ENCODE assay signal across 19 cellular contexts in the genomic region with DNA sequence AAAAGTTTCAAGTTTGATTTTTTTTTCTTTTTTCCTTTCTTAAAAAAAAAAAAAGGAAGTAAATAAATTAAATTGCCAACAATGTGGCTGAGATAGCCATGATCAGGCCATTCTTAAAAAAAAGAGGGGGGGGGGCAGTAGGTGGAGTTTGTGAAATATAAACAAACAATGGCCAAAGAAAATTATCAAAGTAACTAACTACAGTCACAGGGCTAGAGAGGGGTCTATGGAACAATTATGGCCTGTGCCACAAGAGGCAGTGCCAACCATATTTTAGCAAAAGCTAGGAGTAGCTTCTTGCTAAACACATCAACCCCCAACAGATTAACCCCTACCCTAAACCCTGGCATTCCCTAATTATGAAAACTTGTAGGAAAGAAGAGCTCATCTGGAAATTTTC. TPM values are rescaled to one million over a fixed set of nuclear protein-coding genes. Genes with fewer than 3 reads are reported as not detected.
DNase-seq lines count a peak whose midpoint lies in the region; ATAC-seq, FAIRE-seq and TF ChIP-seq lines count a peak whose summit lies in the region.
"Had no signal": no experiment of that assay in that cellular context is flagged by ENCODE, and none has a peak within 500 bp of the region (broad histone marks: within the 10 kb centered on the region; RNA-seq: fewer than 3 reads in every experiment).

No MANE protein-coding gene starts in this region.

- peak; percentile 35 for ATAC-seq in HepG2
- no peak for ATAC-seq in right lobe of liver

- DNase-seq in HepG2 (ENCODE audit: low spot score) (no peak), right lobe of liver (no peak), OCI-LY7 (ENCODE audit: low spot score) (peak; percentile 56), endothelial cell (ENCODE audit: low spot score) (no peak), Peyer's patch (no peak)
- DNase-seq in activated naive CD4-positive, alpha-beta T cell treated with anti-CD3 and anti-CD28 coated beads for 36 hours: no peak
- DNase-seq in stimulated activated CD4-positive, alpha-beta T cell treated with anti-CD3 and anti-CD28 coated beads, Interleukin-2, amount 100 ng/mL, for 24 hours: no peak
- no peak for DNase-seq in activated CD4-positive, alpha-beta T cell treated with anti-CD3 and anti-CD28 coated beads for 4 hours
- DNase-seq: activated CD4-positive, CD25-positive, alpha-beta regulatory T cell; activated naive CD8-positive, alpha-beta T cell treated with anti-CD3 and anti-CD28 coated beads for 36 hours; DMS79 treated with DMSO at 0.1 percent for 48 hours; head of caudate nucleus; kidney glomerular epithelial cell; mucosa of descending colon; NCI-H2171; ovary had no signal

- H3K4me1 ChIP-seq in HepG2 (ENCODE audit: insufficient read depth, low read length) (no peaks in the 10 kb centered on the region), right lobe of liver (peaks cover 0 to 7% (median 0%) of the 10 kb centered on the region in 4 donors), OCI-LY7 (ENCODE audit: insufficient read depth, low read length, poor library complexity, severe bottlenecking) (peaks cover 42% of the 10 kb centered on the region), Peyer's patch (peaks cover 0 to 6% (median 0%) of the 10 kb centered on the region in 4 donors)

- H3K79me2 ChIP-seq in HepG2 (ENCODE audit: insufficient read depth, low read length): no peaks in the 10 kb centered on the region
- no peaks in the 10 kb centered on the region for H3K79me2 ChIP-seq in OCI-LY7 (ENCODE audit: insufficient read depth, low read depth, low read length)

- no peak overlapping the region for H3K9ac ChIP-seq in HepG2 (ENCODE audit: insufficient read depth, low read depth, low read length)

- intact Hi-C loops in HepG2 (cut with micrococcal nuclease; ENCODE audit: unreplicated experiment): no loop called here
- intact Hi-C loops in right lobe of liver (cut with DNase I): no loop called here
- intact Hi-C loops in OCI-LY7 (cut with micrococcal nuclease; ENCODE audit: unreplicated experiment): no loop called here
- intact Hi-C loops in activated naive CD4-positive, alpha-beta T cell treated with anti-CD3 and anti-CD28 coated beads for 36 hours (cut with micrococcal nuclease): no loop called here

- H2AFZ ChIP-seq in HepG2 (ENCODE audit: low read length) (no peak overlapping the region), OCI-LY7 (ENCODE audit: low read length) (no peak overlapping the region)

- H3K4me1 Mint-ChIP-seq in endothelial cell (ENCODE audit: unreplicated experiment): peaks cover 8% of the 10 kb centered on the region
- peaks cover 2% of the 10 kb centered on the region for H3K4me1 Mint-ChIP-seq in activated naive CD4-positive, alpha-beta T cell treated with anti-CD3 and anti-CD28 coated beads for 36 hours (ENCODE audit: low read depth)
- H3K4me1 Mint-ChIP-seq: activated naive CD8-positive, alpha-beta T cell treated with anti-CD3 and anti-CD28 coated beads for 36 hours had no signal

- no peak overlapping the region for H3K4me3 ChIP-seq in HepG2 (replicated peaks in 1 of 3; ENCODE audit: insufficient read depth in 1 of 3, low read depth in 2 of 3, low read length in 3 of 3)
- H3K4me3 ChIP-seq in right lobe of liver: no peak overlapping the region
- no peak overlapping the region for H3K4me3 ChIP-seq in OCI-LY7 (ENCODE audit: low read depth, low read length, poor library complexity, severe bottlenecking)
- no peak overlapping the region for H3K4me3 ChIP-seq in Peyer's patch
- H3K4me3 ChIP-seq: mucosa of descending colon, ovary, skin epidermis had no signal

- no peak for TF ChIP-seq RAD21 in HepG2 (CRISPR knock-in tag; IDR thresholded peaks at IDR 0.05)

- no peak overlapping the region for H3K4me2 ChIP-seq in HepG2 (ENCODE audit: low read depth, low read length)
- H3K4me2 ChIP-seq in OCI-LY7 (ENCODE audit: low read length): no peak overlapping the region

- POLR2A ChIA-PET in HepG2 (lab: Yijun Ruan, JAX): interaction anchor here (1.1 to 3.6 kb wide), 5 partner anchors 16 to 155 kb away, joined by 3 to 34 read pairs (median 5); partner anchors contain the start of genes COQ10A, RNF41 and STAT2
- POLR2A ChIA-PET in OCI-LY7 (lab: Charles Lee): interaction anchor here (0.5 to 6.1 kb wide), 9 partner anchors 9 to 324 kb away, joined by 3 to 85 read pairs (median 3); partner anchors contain the start of genes IL23A, RNF41 and ZC3H10

- H3K27me3 ChIP-seq in HepG2 (ENCODE audit: control insufficient read depth in 1 of 2, insufficient read depth in 2 of 2, low read length in 2 of 2): no peaks in the 10 kb centered on the region
- H3K27me3 ChIP-seq in right lobe of liver: no peaks in the 10 kb centered on the region
- no peaks in the 10 kb centered on the region for H3K27me3 ChIP-seq in Peyer's patch
- H3K27me3 ChIP-seq: ovary had no signal

- FAIRE-seq in HepG2 (lab: Jason Lieb, UNC): no peak
- FAIRE-seq: GM12891 had no signal

- CTCF ChIA-PET in HepG2 (lab: Yijun Ruan, JAX; ENCODE audit: low intra/inter-chr PET ratio, low total read pairs) (interaction anchor here (0.7 kb wide), 1 partner anchor 19 kb away, joined by 4 read pairs; the partner anchor contains the start of gene NABP2), OCI-LY7 (lab: Charles Lee; ENCODE audit: unreplicated experiment) (interaction anchor here (4.4 kb wide), 1 partner anchor 16 kb away, joined by 35 read pairs; the partner anchor contains the start of gene RNF41)
- CTCF ChIA-PET in activated naive CD4-positive, alpha-beta T cell treated with anti-CD3 and anti-CD28 coated beads for 36 hours (lab: Charles Lee): interaction anchor here (1.1 to 5.2 kb wide), 9 partner anchors 9 to 259 kb away, joined by 3 to 40 read pairs (median 8); partner anchors contain the start of genes RNF41 and SMARCC2

- H3K27ac ChIP-seq in HepG2 (ENCODE audit: extremely low read length, insufficient read depth, low read length): no peak overlapping the region
- H3K27ac ChIP-seq in right lobe of liver: no peak overlapping the region
- no peak overlapping the region for H3K27ac ChIP-seq in OCI-LY7 (ENCODE audit: low read depth, low read length, poor library complexity, severe bottlenecking)
- H3K27ac ChIP-seq in Peyer's patch: no peak overlapping the region
- H3K27ac ChIP-seq: ovary had no signal

- no peaks in the 10 kb centered on the region for H3K9me2 ChIP-seq in OCI-LY7 (ENCODE audit: insufficient read depth, low read length)

- TF ChIP-seq EP300 in HepG2 (IDR thresholded peaks at IDR 0.05; ENCODE audit: low read depth in 2 of 2, low read length in 2 of 2) (no peak), HepG2 (CRISPR knock-in tag; IDR thresholded peaks at IDR 0.05; ENCODE audit: borderline replicate concordance) (no peak)

- H3K27me3 Mint-ChIP-seq in endothelial cell (ENCODE audit: unreplicated experiment): peaks cover 2% of the 10 kb centered on the region
- H3K27me3 Mint-ChIP-seq in activated naive CD4-positive, alpha-beta T cell treated with anti-CD3 and anti-CD28 coated beads for 36 hours (ENCODE audit: low read depth): no peaks in the 10 kb centered on the region
- H3K27me3 Mint-ChIP-seq: activated naive CD8-positive, alpha-beta T cell treated with anti-CD3 and anti-CD28 coated beads for 36 hours; stimulated activated naive CD8-positive, alpha-beta T cell treated with anti-CD3 and anti-CD28 coated beads, Interleukin-15, Interleukin-2, amounts not matched to agents 100 ng/mL and 50 ng/mL, for 24 hours had no signal

- H3K36me3 ChIP-seq in HepG2 (replicated peaks in 1 of 2; ENCODE audit: control insufficient read depth in 1 of 2, insufficient read depth in 2 of 2, low read length in 2 of 2) (peaks cover 22 to 46% of the 10 kb centered on the region in 2 experiments), right lobe of liver (peaks cover 5 to 44% (median 26%) of the 10 kb centered on the region in 4 donors), OCI-LY7 (ENCODE audit: insufficient read depth, low read length) (peaks cover 56% of the 10 kb centered on the region), Peyer's patch (peaks cover 3 to 61% (median 5%) of the 10 kb centered on the region in 3 donors)

- H3K27ac Mint-ChIP-seq in endothelial cell (ENCODE audit: unreplicated experiment): peak overlapping the region; percentile 36
- no peak overlapping the region for H3K27ac Mint-ChIP-seq in activated naive CD4-positive, alpha-beta T cell treated with anti-CD3 and anti-CD28 coated beads for 36 hours
- H3K27ac Mint-ChIP-seq: activated naive CD8-positive, alpha-beta T cell treated with anti-CD3 and anti-CD28 coated beads for 36 hours; stimulated activated naive CD8-positive, alpha-beta T cell treated with anti-CD3 and anti-CD28 coated beads, Interleukin-15, Interleukin-2, amounts not matched to agents 100 ng/mL and 50 ng/mL, for 24 hours had no signal

- TF ChIP-seq CTCF in HepG2 (CRISPR knock-in tag; IDR thresholded peaks at IDR 0.05): no peak
- no peak for TF ChIP-seq CTCF in right lobe of liver (IDR thresholded peaks at IDR 0.05)
- TF ChIP-seq CTCF in OCI-LY7 (conservative IDR thresholded peaks at IDR 0.05; ENCODE audit: low read length): peak; percentile 68
- TF ChIP-seq CTCF in endothelial cell (IDR thresholded peaks at IDR 0.05; ENCODE audit: unreplicated experiment): no peak
- TF ChIP-seq CTCF in Peyer's patch (IDR thresholded peaks at IDR 0.05): no peak

- in situ Hi-C loops in HepG2 (cut with HindIII; ENCODE audit: extremely low pct_ligation_motif_present, low pct_unique_long_range_greater_than_20kb): no loop called here

- H3K4me3 Mint-ChIP-seq in endothelial cell (ENCODE audit: unreplicated experiment): no peak overlapping the region
- no peak overlapping the region for H3K4me3 Mint-ChIP-seq in activated naive CD4-positive, alpha-beta T cell treated with anti-CD3 and anti-CD28 coated beads for 36 hours
- H3K4me3 Mint-ChIP-seq: activated naive CD8-positive, alpha-beta T cell treated with anti-CD3 and anti-CD28 coated beads for 36 hours; stimulated activated naive CD8-positive, alpha-beta T cell treated with anti-CD3 and anti-CD28 coated beads, Interleukin-15, Interleukin-2, amounts not matched to agents 100 ng/mL and 50 ng/mL, for 24 hours had no signal

- H3K9me3 Mint-ChIP-seq in endothelial cell (ENCODE audit: unreplicated experiment): no peaks in the 10 kb centered on the region
- no peaks in the 10 kb centered on the region for H3K9me3 Mint-ChIP-seq in activated naive CD4-positive, alpha-beta T cell treated with anti-CD3 and anti-CD28 coated beads for 36 hours
- H3K9me3 Mint-ChIP-seq: activated naive CD8-positive, alpha-beta T cell treated with anti-CD3 and anti-CD28 coated beads for 36 hours; stimulated activated naive CD8-positive, alpha-beta T cell treated with anti-CD3 and anti-CD28 coated beads, Interleukin-15, Interleukin-2, amounts not matched to agents 100 ng/mL and 50 ng/mL, for 24 hours had no signal

- H4K20me1 ChIP-seq in HepG2 (ENCODE audit: insufficient read depth, low read length) (no peaks in the 10 kb centered on the region), OCI-LY7 (ENCODE audit: insufficient read depth, low read length) (no peaks in the 10 kb centered on the region)

- peaks cover 43% of the 10 kb centered on the region for H3K36me3 Mint-ChIP-seq in endothelial cell (ENCODE audit: low read depth, unreplicated experiment)
- H3K36me3 Mint-ChIP-seq in activated naive CD4-positive, alpha-beta T cell treated with anti-CD3 and anti-CD28 coated beads for 36 hours (ENCODE audit: low read depth): peaks cover 15% of the 10 kb centered on the region

- no peak for TF ChIP-seq POLR2A in HepG2 (IDR thresholded peaks at IDR 0.05; ENCODE audit: insufficient read depth in 1 of 2, low read depth in 2 of 2, low read length in 2 of 2)
- no peak for TF ChIP-seq POLR2A in right lobe of liver (IDR thresholded peaks at IDR 0.05)
- TF ChIP-seq POLR2A in Peyer's patch (IDR thresholded peaks at IDR 0.05): no peak

- BruUV-seq in HepG2 (replicated peaks; lab: Mats Ljungman, UMichigan) (no TSS peak), OCI-LY7 (replicated peaks; lab: Mats Ljungman, UMichigan) (no TSS peak)

- H3K9me3 ChIP-seq in HepG2 (ENCODE audit: low read length) (no peaks in the 10 kb centered on the region), right lobe of liver (no peaks in the 10 kb centered on the region), OCI-LY7 (ENCODE audit: low read length) (no peaks in the 10 kb centered on the region), Peyer's patch (no peaks in the 10 kb centered on the region)
- H3K9me3 ChIP-seq: mucosa of descending colon, ovary had no signal

RNA-seq across cellular contexts. Expression of gene SMARCC2, which starts 16.2 kb away (rescaled TPM):
- total RNA-seq in HepG2 (2016; rRNA removed; fragmentation: Illumina TruSeq; extraction: Trizol) (13.1 and 21.3 TPM in 2 replicates), right lobe of liver (10 to 100 TPM; 17.9 to 40.8 (median 25.7) TPM), OCI-LY7 (2022) (137 and 162 TPM in 2 replicates), endothelial cell (ENCODE audit: unreplicated experiment) (105 TPM), Peyer's patch (100 to 1,000 TPM in 3 of 4 donors, 10 to 100 TPM in 1; 85.6 to 299 (median 139) TPM)
- total RNA-seq in HepG2 (2016; cell fraction: cytosol; rRNA removed; fragmentation: Illumina TruSeq; extraction: Trizol; ENCODE audit: low read depth): 7.8 and 8.7 TPM in 2 replicates
- 13.2 and 20.4 TPM in 2 replicates for total RNA-seq in HepG2 (2016; cell fraction: insoluble cytoplasmic fraction; rRNA removed; fragmentation: Illumina TruSeq; extraction: Trizol)
- 6.4 and 7.1 TPM in 2 replicates for total RNA-seq in HepG2 (2016; cell fraction: membrane; rRNA removed; fragmentation: Illumina TruSeq; extraction: Trizol)
- total RNA-seq in HepG2 (2016; cell fraction: nucleus; rRNA removed; fragmentation: Illumina TruSeq; extraction: Trizol): 34.5 and 38.1 TPM in 2 replicates
- polyA plus RNA-seq in HepG2 (2011; rRNA removed): 21.0 and 24.1 TPM in 2 replicates
- 6.4 and 7.0 TPM in 2 replicates for polyA plus RNA-seq in HepG2 (2011; cell fraction: cytosol; rRNA removed)
- 89.5 and 95.6 TPM in 2 replicates for polyA plus RNA-seq in HepG2 (2011; cell fraction: nucleus; rRNA removed)
- 18.5 and 25.0 TPM in 2 replicates for polyA plus RNA-seq in HepG2 (2012)
- polyA plus RNA-seq in HepG2 (2016; cell fraction: cytosol; fragmentation: Illumina TruSeq; extraction: Trizol; ENCODE audit: low read depth): 1.0 and 1.5 TPM in 2 replicates
- polyA plus RNA-seq in HepG2 (2016; cell fraction: insoluble cytoplasmic fraction; fragmentation: Illumina TruSeq; extraction: Trizol; ENCODE audit: low read depth): 11.3 and 14.8 TPM in 2 replicates
- polyA plus RNA-seq in HepG2 (2016; cell fraction: membrane; fragmentation: Illumina TruSeq; extraction: Trizol; ENCODE audit: low read depth): 3.5 and 3.7 TPM in 2 replicates
- 65.5 and 70.0 TPM in 2 replicates for polyA plus RNA-seq in HepG2 (2016; cell fraction: nucleus; fragmentation: Illumina TruSeq; extraction: Trizol; ENCODE audit: insufficient read depth, low read depth)
- 32.0 and 82.6 TPM in 2 replicates for polyA minus RNA-seq in HepG2 (2011; rRNA and poly(A)+ RNA removed; ENCODE audit: low replicate concordance)
- polyA minus RNA-seq in HepG2 (2011; cell fraction: cytosol; rRNA and poly(A)+ RNA removed): 17.5 and 19.3 TPM in 2 replicates
- polyA minus RNA-seq in HepG2 (2011; cell fraction: nucleus; rRNA and poly(A)+ RNA removed): 62.1 and 93.5 TPM in 2 replicates
- 59.7 and 68.3 TPM in 2 replicates for total RNA-seq in OCI-LY7 (2014; rRNA removed; shearing (Covaris generic))
- 10 to 100 TPM; 75.8 to 79.0 TPM for total RNA-seq in activated naive CD4-positive, alpha-beta T cell treated with anti-CD3 and anti-CD28 coated beads for 36 hours

RNA-seq across cellular contexts. Expression of gene RNF41, which starts 16.3 kb away (rescaled TPM):
- total RNA-seq in HepG2 (2016; rRNA removed; fragmentation: Illumina TruSeq; extraction: Trizol) (27.1 and 32.9 TPM in 2 replicates), right lobe of liver (10 to 100 TPM; 10.6 to 23.0 (median 12.3) TPM), OCI-LY7 (2022) (43.7 and 45.6 TPM in 2 replicates), endothelial cell (ENCODE audit: unreplicated experiment) (55.5 TPM), Peyer's patch (10 to 100 TPM; 23.8 to 52.0 (median 37.6) TPM)
- 13.2 and 13.9 TPM in 2 replicates for total RNA-seq in HepG2 (2016; cell fraction: cytosol; rRNA removed; fragmentation: Illumina TruSeq; extraction: Trizol; ENCODE audit: low read depth)
- total RNA-seq in HepG2 (2016; cell fraction: insoluble cytoplasmic fraction; rRNA removed; fragmentation: Illumina TruSeq; extraction: Trizol): 26.4 and 30.9 TPM in 2 replicates
- total RNA-seq in HepG2 (2016; cell fraction: membrane; rRNA removed; fragmentation: Illumina TruSeq; extraction: Trizol): 32.7 and 39.6 TPM in 2 replicates
- 18.2 and 18.7 TPM in 2 replicates for total RNA-seq in HepG2 (2016; cell fraction: nucleus; rRNA removed; fragmentation: Illumina TruSeq; extraction: Trizol)
- 39.4 and 46.7 TPM in 2 replicates for polyA plus RNA-seq in HepG2 (2011; rRNA removed)
- 37.2 and 48.5 TPM in 2 replicates for polyA plus RNA-seq in HepG2 (2011; cell fraction: cytosol; rRNA removed)
- polyA plus RNA-seq in HepG2 (2011; cell fraction: nucleus; rRNA removed): 33.0 and 35.2 TPM in 2 replicates
- polyA plus RNA-seq in HepG2 (2012): 16.6 and 19.8 TPM in 2 replicates
- 9.3 and 14.8 TPM in 2 replicates for polyA plus RNA-seq in HepG2 (2016; cell fraction: cytosol; fragmentation: Illumina TruSeq; extraction: Trizol; ENCODE audit: low read depth)
- polyA plus RNA-seq in HepG2 (2016; cell fraction: insoluble cytoplasmic fraction; fragmentation: Illumina TruSeq; extraction: Trizol; ENCODE audit: low read depth): 23.1 and 24.0 TPM in 2 replicates
- polyA plus RNA-seq in HepG2 (2016; cell fraction: membrane; fragmentation: Illumina TruSeq; extraction: Trizol; ENCODE audit: low read depth): 22.3 and 25.8 TPM in 2 replicates
- 17.4 and 20.5 TPM in 2 replicates for polyA plus RNA-seq in HepG2 (2016; cell fraction: nucleus; fragmentation: Illumina TruSeq; extraction: Trizol; ENCODE audit: insufficient read depth, low read depth)
- polyA minus RNA-seq in HepG2 (2011; rRNA and poly(A)+ RNA removed; ENCODE audit: low replicate concordance): 241 and 278 TPM in 2 replicates
- polyA minus RNA-seq in HepG2 (2011; cell fraction: cytosol; rRNA and poly(A)+ RNA removed): 36.8 and 40.2 TPM in 2 replicates
- polyA minus RNA-seq in HepG2 (2011; cell fraction: nucleus; rRNA and poly(A)+ RNA removed): 33.3 and 39.0 TPM in 2 replicates
- 63.8 and 76.1 TPM in 2 replicates for total RNA-seq in OCI-LY7 (2014; rRNA removed; shearing (Covaris generic))
- 10 to 100 TPM; 26.0 TPM for total RNA-seq in activated naive CD4-positive, alpha-beta T cell treated with anti-CD3 and anti-CD28 coated beads for 36 hours

RNA-seq across cellular contexts. Expression of gene NABP2, which starts 18.7 kb away (rescaled TPM):
- total RNA-seq in HepG2 (2016; rRNA removed; fragmentation: Illumina TruSeq; extraction: Trizol): 31.2 and 33.2 TPM in 2 replicates
- total RNA-seq in HepG2 (2016; cell fraction: cytosol; rRNA removed; fragmentation: Illumina TruSeq; extraction: Trizol; ENCODE audit: low read depth): 85.1 and 99.3 TPM in 2 replicates
- total RNA-seq in HepG2 (2016; cell fraction: insoluble cytoplasmic fraction; rRNA removed; fragmentation: Illumina TruSeq; extraction: Trizol): 29.7 and 31.9 TPM in 2 replicates
- 92.8 and 102 TPM in 2 replicates for total RNA-seq in HepG2 (2016; cell fraction: membrane; rRNA removed; fragmentation: Illumina TruSeq; extraction: Trizol)
- total RNA-seq in HepG2 (2016; cell fraction: nucleus; rRNA removed; fragmentation: Illumina TruSeq; extraction: Trizol): 8.5 and 12.0 TPM in 2 replicates
- polyA plus RNA-seq in HepG2 (2011; rRNA removed): 27.9 and 35.5 TPM in 2 replicates
- 32.7 and 35.7 TPM in 2 replicates for polyA plus RNA-seq in HepG2 (2011; cell fraction: cytosol; rRNA removed)
- polyA plus RNA-seq in HepG2 (2011; cell fraction: nucleus; rRNA removed): 6.2 and 9.4 TPM in 2 replicates
- 17.5 and 19.8 TPM in 2 replicates for polyA plus RNA-seq in HepG2 (2012)
- 123 and 144 TPM in 2 replicates for polyA plus RNA-seq in HepG2 (2016; cell fraction: cytosol; fragmentation: Illumina TruSeq; extraction: Trizol; ENCODE audit: low read depth)
- 34.0 and 41.8 TPM in 2 replicates for polyA plus RNA-seq in HepG2 (2016; cell fraction: insoluble cytoplasmic fraction; fragmentation: Illumina TruSeq; extraction: Trizol; ENCODE audit: low read depth)
- polyA plus RNA-seq in HepG2 (2016; cell fraction: membrane; fragmentation: Illumina TruSeq; extraction: Trizol; ENCODE audit: low read depth): 103 and 111 TPM in 2 replicates
- 23.6 and 24.1 TPM in 2 replicates for polyA plus RNA-seq in HepG2 (2016; cell fraction: nucleus; fragmentation: Illumina TruSeq; extraction: Trizol; ENCODE audit: insufficient read depth, low read depth)
- 19.6 and 64.2 TPM in 2 replicates for polyA minus RNA-seq in HepG2 (2011; rRNA and poly(A)+ RNA removed; ENCODE audit: low replicate concordance)
- 9.3 TPM in 2 replicates for polyA minus RNA-seq in HepG2 (2011; cell fraction: cytosol; rRNA and poly(A)+ RNA removed)
- polyA minus RNA-seq in HepG2 (2011; cell fraction: nucleus; rRNA and poly(A)+ RNA removed): 2.7 and 3.7 TPM in 2 replicates
- total RNA-seq in right lobe of liver: 10 to 100 TPM; 10.3 to 24.3 (median 14.8) TPM
- total RNA-seq in OCI-LY7 (2014; rRNA removed; shearing (Covaris generic)): 37.5 and 46.0 TPM in 2 replicates
- 54.1 and 61.1 TPM in 2 replicates for total RNA-seq in OCI-LY7 (2022)
- 19.8 TPM for total RNA-seq in endothelial cell (ENCODE audit: unreplicated experiment)
- total RNA-seq in Peyer's patch: 10 to 100 TPM; 15.3 to 25.3 (median 23.5) TPM
- total RNA-seq in activated naive CD4-positive, alpha-beta T cell treated with anti-CD3 and anti-CD28 coated beads for 36 hours: 10 to 100 TPM; 57.4 to 59.0 TPM

RNA-seq across cellular contexts. Expression of gene SLC39A5, which starts 24.4 kb away (rescaled TPM):
- 39.7 and 101 TPM in 2 replicates for total RNA-seq in HepG2 (2016; rRNA removed; fragmentation: Illumina TruSeq; extraction: Trizol)
- 32.8 and 38.8 TPM in 2 replicates for total RNA-seq in HepG2 (2016; cell fraction: cytosol; rRNA removed; fragmentation: Illumina TruSeq; extraction: Trizol; ENCODE audit: low read depth)
- 36.4 and 95.0 TPM in 2 replicates for total RNA-seq in HepG2 (2016; cell fraction: insoluble cytoplasmic fraction; rRNA removed; fragmentation: Illumina TruSeq; extraction: Trizol)
- 38.5 and 51.4 TPM in 2 replicates for total RNA-seq in HepG2 (2016; cell fraction: membrane; rRNA removed; fragmentation: Illumina TruSeq; extraction: Trizol)
- total RNA-seq in HepG2 (2016; cell fraction: nucleus; rRNA removed; fragmentation: Illumina TruSeq; extraction: Trizol): 91.1 and 122 TPM in 2 replicates
- polyA plus RNA-seq in HepG2 (2011; rRNA removed): 59.7 and 80.6 TPM in 2 replicates
- polyA plus RNA-seq in HepG2 (2011; cell fraction: cytosol; rRNA removed): 50.4 and 79.1 TPM in 2 replicates
- polyA plus RNA-seq in HepG2 (2011; cell fraction: nucleus; rRNA removed): 344 and 397 TPM in 2 replicates
- polyA plus RNA-seq in HepG2 (2012): 73.0 and 80.9 TPM in 2 replicates
- polyA plus RNA-seq in HepG2 (2016; cell fraction: cytosol; fragmentation: Illumina TruSeq; extraction: Trizol; ENCODE audit: low read depth): 21.5 and 22.3 TPM in 2 replicates
- polyA plus RNA-seq in HepG2 (2016; cell fraction: insoluble cytoplasmic fraction; fragmentation: Illumina TruSeq; extraction: Trizol; ENCODE audit: low read depth): 28.4 and 31.4 TPM in 2 replicates
- 29.6 and 33.0 TPM in 2 replicates for polyA plus RNA-seq in HepG2 (2016; cell fraction: membrane; fragmentation: Illumina TruSeq; extraction: Trizol; ENCODE audit: low read depth)
- 202 and 204 TPM in 2 replicates for polyA plus RNA-seq in HepG2 (2016; cell fraction: nucleus; fragmentation: Illumina TruSeq; extraction: Trizol; ENCODE audit: insufficient read depth, low read depth)
- 75.4 TPM in 1 of 2 replicates, not detected in the other for polyA minus RNA-seq in HepG2 (2011; rRNA and poly(A)+ RNA removed; ENCODE audit: low replicate concordance)
- 29.5 and 41.4 TPM in 2 replicates for polyA minus RNA-seq in HepG2 (2011; cell fraction: cytosol; rRNA and poly(A)+ RNA removed)
- 30.3 and 40.7 TPM in 2 replicates for polyA minus RNA-seq in HepG2 (2011; cell fraction: nucleus; rRNA and poly(A)+ RNA removed)
- 100 to 1,000 TPM in 3 of 6 experiments, 10 to 100 TPM in 3; 39.7 to 209 (median 110) TPM for total RNA-seq in right lobe of liver
- 0.76 and 2.5 TPM in 2 replicates for total RNA-seq in OCI-LY7 (2014; rRNA removed; shearing (Covaris generic))
- 1.2 and 1.4 TPM in 2 replicates for total RNA-seq in OCI-LY7 (2022)
- not detected for total RNA-seq in endothelial cell (ENCODE audit: unreplicated experiment)
- total RNA-seq in Peyer's patch: 100 to 1,000 TPM in 3 of 4 donors, 10 to 100 TPM in 1; 96.6 to 950 (median 626) TPM
- 1 to 10 TPM in 1 of 2 experiments, under 1 TPM in 1; 0.98 to 1.8 TPM for total RNA-seq in activated naive CD4-positive, alpha-beta T cell treated with anti-CD3 and anti-CD28 coated beads for 36 hours

RNA-seq across cellular contexts. Expression of gene MYL6, which starts 47.3 kb away (rescaled TPM):
- 1,192 and 1,778 TPM in 2 replicates for total RNA-seq in HepG2 (2016; rRNA removed; fragmentation: Illumina TruSeq; extraction: Trizol)
- total RNA-seq in HepG2 (2016; cell fraction: cytosol; rRNA removed; fragmentation: Illumina TruSeq; extraction: Trizol; ENCODE audit: low read depth): 428 and 482 TPM in 2 replicates
- 1,256 and 1,894 TPM in 2 replicates for total RNA-seq in HepG2 (2016; cell fraction: insoluble cytoplasmic fraction; rRNA removed; fragmentation: Illumina TruSeq; extraction: Trizol)
- 384 and 408 TPM in 2 replicates for total RNA-seq in HepG2 (2016; cell fraction: membrane; rRNA removed; fragmentation: Illumina TruSeq; extraction: Trizol)
- total RNA-seq in HepG2 (2016; cell fraction: nucleus; rRNA removed; fragmentation: Illumina TruSeq; extraction: Trizol): 421 and 427 TPM in 2 replicates
- 983 and 1,127 TPM in 2 replicates for polyA plus RNA-seq in HepG2 (2011; rRNA removed)
- polyA plus RNA-seq in HepG2 (2011; cell fraction: cytosol; rRNA removed): 1,443 and 1,577 TPM in 2 replicates
- 447 and 559 TPM in 2 replicates for polyA plus RNA-seq in HepG2 (2011; cell fraction: nucleus; rRNA removed)
- 597 and 749 TPM in 2 replicates for polyA plus RNA-seq in HepG2 (2012)
- 405 and 433 TPM in 2 replicates for polyA plus RNA-seq in HepG2 (2016; cell fraction: cytosol; fragmentation: Illumina TruSeq; extraction: Trizol; ENCODE audit: low read depth)
- polyA plus RNA-seq in HepG2 (2016; cell fraction: insoluble cytoplasmic fraction; fragmentation: Illumina TruSeq; extraction: Trizol; ENCODE audit: low read depth): 1,500 and 1,664 TPM in 2 replicates
- 283 and 315 TPM in 2 replicates for polyA plus RNA-seq in HepG2 (2016; cell fraction: membrane; fragmentation: Illumina TruSeq; extraction: Trizol; ENCODE audit: low read depth)
- 579 and 630 TPM in 2 replicates for polyA plus RNA-seq in HepG2 (2016; cell fraction: nucleus; fragmentation: Illumina TruSeq; extraction: Trizol; ENCODE audit: insufficient read depth, low read depth)
- polyA minus RNA-seq in HepG2 (2011; rRNA and poly(A)+ RNA removed; ENCODE audit: low replicate concordance): 230 and 730 TPM in 2 replicates
- polyA minus RNA-seq in HepG2 (2011; cell fraction: cytosol; rRNA and poly(A)+ RNA removed): 135 and 172 TPM in 2 replicates
- 220 and 358 TPM in 2 replicates for polyA minus RNA-seq in HepG2 (2011; cell fraction: nucleus; rRNA and poly(A)+ RNA removed)
- total RNA-seq in right lobe of liver: 100 to 1,000 TPM; 409 to 644 (median 490) TPM
- total RNA-seq in OCI-LY7 (2014; rRNA removed; shearing (Covaris generic)): 574 and 654 TPM in 2 replicates
- total RNA-seq in OCI-LY7 (2022): 415 and 468 TPM in 2 replicates
- 2,481 TPM for total RNA-seq in endothelial cell (ENCODE audit: unreplicated experiment)
- 1,000 to 10,000 TPM; 1,247 to 1,872 (median 1,541) TPM for total RNA-seq in Peyer's patch
- total RNA-seq in activated naive CD4-positive, alpha-beta T cell treated with anti-CD3 and anti-CD28 coated beads for 36 hours: 100 to 1,000 TPM; 841 to 868 TPM
